In genomic region chr2:45982096-45982495, GRCh38 we compare ENCODE assay signal across 26 cellular contexts.
"Had no signal": no experiment of that assay in that cellular context is flagged by ENCODE, and none has a peak within 500 bp of the region (broad histone marks: within the 10 kb centered on the region; RNA-seq: fewer than 3 reads in every experiment).

No MANE protein-coding gene starts in this region.

- H3K4me3 ChIP-seq: K562, SJSA1, SK-N-MC had no signal

- H3K27ac ChIP-seq: HL-60, KMS-11, SJSA1, SK-N-MC had no signal

- H3K4me1 ChIP-seq: SJSA1 had no signal

- ATAC-seq: K562 had no signal

- H3K27me3 ChIP-seq: SJSA1 had no signal

- H3K9me3 ChIP-seq: SJSA1 had no signal

- H3K36me3 ChIP-seq: SJSA1 had no signal

- DNase-seq: Kasumi-1, MM.1S, NCI-H1048, NCI-H1105, NCI-H1417, NCI-H1436 treated with DMSO at 0.1 percent for 48 hours, NCI-H1694, NCI-H187 treated with DMSO at 0.1 percent for 48 hours, NCI-H2029 treated with DMSO at 0.1 percent for 48 hours, NCI-H2107, NCI-H2171, NCI-H226, NCI-H446, NCI-H510A, NCI-H524 treated with DMSO at 0.1 percent for 48 hours, NCI-H69, NCI-H774, Right ventricle myocardium superior, RPMI8226, SIG-M5 had no signal

- H3K27me3 Mint-ChIP-seq: IgD-negative memory B cell had no signal

- H3K9me3 Mint-ChIP-seq: IgD-negative memory B cell had no signal
